Comparison of ENCODE assay signal across 1 cellular context in genomic region chr1:6969762-6970161, GRCh38.
TF ChIP-seq lines count a peak whose summit lies in the region.

No MANE protein-coding gene starts in this region.

TF ChIP-seq in HepG2, 621 proteins besides CTCF, POLR2A, EP300 and RAD21 (continued from another document):
- TF ChIP-seq, protein P1, sequence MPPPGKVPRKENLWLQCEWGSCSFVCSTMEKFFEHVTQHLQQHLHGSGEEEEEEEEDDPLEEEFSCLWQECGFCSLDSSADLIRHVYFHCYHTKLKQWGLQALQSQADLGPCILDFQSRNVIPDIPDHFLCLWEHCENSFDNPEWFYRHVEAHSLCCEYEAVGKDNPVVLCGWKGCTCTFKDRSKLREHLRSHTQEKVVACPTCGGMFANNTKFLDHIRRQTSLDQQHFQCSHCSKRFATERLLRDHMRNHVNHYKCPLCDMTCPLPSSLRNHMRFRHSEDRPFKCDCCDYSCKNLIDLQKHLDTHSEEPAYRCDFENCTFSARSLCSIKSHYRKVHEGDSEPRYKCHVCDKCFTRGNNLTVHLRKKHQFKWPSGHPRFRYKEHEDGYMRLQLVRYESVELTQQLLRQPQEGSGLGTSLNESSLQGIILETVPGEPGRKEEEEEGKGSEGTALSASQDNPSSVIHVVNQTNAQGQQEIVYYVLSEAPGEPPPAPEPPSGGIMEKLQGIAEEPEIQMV (CRISPR knock-in tag; IDR thresholded peaks at IDR 0.05; ENCODE audit: low read depth) = no peak
